8 cellular contexts compared by ENCODE assay signal in the genomic region with DNA sequence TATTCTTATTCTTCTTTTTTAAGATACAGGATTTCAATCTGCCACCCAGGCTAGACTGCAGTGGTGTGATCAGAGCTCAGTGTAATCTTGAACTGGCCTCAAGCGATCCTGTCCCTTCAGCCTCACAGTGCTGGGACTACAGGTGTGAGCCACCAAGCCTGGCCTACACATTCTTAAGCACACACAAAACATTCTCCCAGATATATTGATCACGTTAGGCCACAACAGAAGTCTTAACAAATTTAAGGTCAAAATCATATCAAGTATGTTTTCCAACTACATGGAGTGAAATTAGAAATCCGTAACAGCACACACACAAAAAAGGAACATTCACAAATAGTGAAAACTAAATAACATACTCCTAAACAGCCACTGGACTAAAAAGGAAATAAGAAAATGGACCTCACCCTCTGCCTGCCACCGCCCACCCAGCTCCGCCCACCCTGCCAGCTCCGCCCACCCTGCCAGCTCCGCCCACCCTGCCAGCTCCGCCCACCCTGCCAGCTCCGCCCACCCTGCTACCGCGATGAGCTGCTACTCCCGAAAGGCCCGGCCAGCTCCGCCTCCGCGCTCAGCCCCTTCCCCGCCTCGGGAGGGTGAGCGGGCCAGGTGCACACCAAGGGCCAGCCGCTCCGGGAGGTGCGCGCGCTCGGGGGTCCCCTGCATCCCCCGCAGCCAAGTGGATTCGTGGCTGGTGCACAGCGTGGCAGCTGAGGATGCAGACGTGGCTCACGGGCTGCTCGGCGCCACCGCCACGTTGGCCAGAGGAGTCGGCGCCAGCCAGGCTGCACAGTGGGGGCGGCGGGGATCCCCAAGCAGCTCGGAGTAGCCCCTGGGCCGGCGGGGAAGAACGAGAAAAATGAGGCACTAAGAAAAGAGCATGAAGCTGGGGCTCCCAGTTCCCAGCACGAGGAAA. TPM values are rescaled to one million over a fixed set of nuclear protein-coding genes. Genes with fewer than 3 reads are reported as not detected.
DNase-seq lines count a peak whose midpoint lies in the region; ATAC-seq and TF ChIP-seq lines count a peak whose summit lies in the region.

No MANE protein-coding gene starts in this region.

- peaks cover 24% of the 10 kb centered on the region for H3K79me1 ChIP-seq in trophoblast cell (ENCODE audit: low read length)

- DNase-seq in BJ (ENCODE audit: low read depth) (no peak), SK-N-SH (peak; percentile 93), Right ventricle myocardium inferior (ENCODE audit: missing footprints) (peak; percentile 87), trophoblast cell (peak; percentile 37 to 66), tibial artery (peak; percentile 61 to 89)

- H2BK12ac ChIP-seq in trophoblast cell (ENCODE audit: low read length), result peak overlapping the region; percentile 96

- H3K27me3 Mint-ChIP-seq in activated naive CD8-positive, alpha-beta T cell, result no peaks in the 10 kb centered on the region

- H3K4me1 ChIP-seq in SK-N-SH (ENCODE audit: control insufficient read depth in 1 of 2, insufficient read depth in 2 of 2, low read depth in 1 of 2, low read length in 1 of 2), result no peaks in the 10 kb centered on the region; a peak in 1 of 4 replicates
- peaks cover 10 to 16% of the 10 kb centered on the region in 2 experiments for H3K4me1 ChIP-seq in trophoblast cell (ENCODE audit: control insufficient read depth in 1 of 2, insufficient read depth in 2 of 2, low read length in 2 of 2)
- peaks cover 0 to 6% (median 3%) of the 10 kb centered on the region in 4 donors for H3K4me1 ChIP-seq in tibial artery

- H4K20me1 ChIP-seq in SK-N-SH (ENCODE audit: insufficient read depth), result no peaks in the 10 kb centered on the region

- H4K8ac ChIP-seq in trophoblast cell (ENCODE audit: low read depth, low read length), result peak overlapping the region; percentile 90

- TF ChIP-seq EP300 in SK-N-SH (IDR thresholded peaks at IDR 0.05; ENCODE audit: borderline replicate concordance in 1 of 2, low read depth in 1 of 2, low read length in 1 of 2), result no peak

- no peak for TF ChIP-seq RAD21 in SK-N-SH (IDR thresholded peaks at IDR 0.05; ENCODE audit: low read length)

- H3K9me2 ChIP-seq in SK-N-SH, result no peaks in the 10 kb centered on the region

- peak; percentile 80 for ATAC-seq in GM19328 (IDR thresholded peaks at IDR 0.05; ENCODE audit: unreplicated experiment)
- peak; percentile 59 for ATAC-seq in HG03457 (IDR thresholded peaks at IDR 0.05; ENCODE audit: unreplicated experiment)
- peak; percentile 94 for ATAC-seq in Right ventricle myocardium inferior

- POLR2A ChIA-PET in BJ (lab: Charles Lee), result no interaction called here
- POLR2A ChIA-PET in SK-N-SH (lab: Yijun Ruan, JAX), result interaction anchor here (0.6 to 1.3 kb wide), 3 partner anchors 11 to 91 kb away, joined by 3 to 5 read pairs (median 3); no protein-coding TSS in a partner anchor

- peak overlapping the region; percentile 66 for H2BK5ac ChIP-seq in trophoblast cell (ENCODE audit: low read depth, low read length, poor library complexity)

- H3K27me3 ChIP-seq in BJ (ENCODE audit: control insufficient read depth, insufficient read depth, low read length), result peaks cover 3% of the 10 kb centered on the region; the same call in 1 of the 2 replicates
- H3K27me3 ChIP-seq in SK-N-SH (ENCODE audit: insufficient read depth), result no peaks in the 10 kb centered on the region
- no peaks in the 10 kb centered on the region for H3K27me3 ChIP-seq in trophoblast cell (ENCODE audit: insufficient read depth, low read length)
- no peaks in the 10 kb centered on the region for H3K27me3 ChIP-seq in tibial artery

- H3K4ac ChIP-seq in trophoblast cell (ENCODE audit: low read depth, low read length), result peak overlapping the region; percentile 67

- H2AFZ ChIP-seq in SK-N-SH (ENCODE audit: low read depth) (peak overlapping the region; percentile 91), trophoblast cell (ENCODE audit: insufficient read depth, low read length, poor library complexity) (peak overlapping the region; percentile 95)

- H3F3A ChIP-seq in SK-N-SH (replicated peaks; ENCODE audit: insufficient read depth), result peaks cover 2% of the 10 kb centered on the region

- H3K9me3 ChIP-seq in SK-N-SH (no peaks in the 10 kb centered on the region), trophoblast cell (ENCODE audit: insufficient read depth, low read depth, low read length) (peaks cover 2% of the 10 kb centered on the region), tibial artery (peaks cover 0 to 16% (median 10%) of the 10 kb centered on the region in 3 donors)

- H3K27ac ChIP-seq in SK-N-SH (ENCODE audit: low read depth in 2 of 2, low read length in 1 of 2), result peak overlapping the region in 1 of 2 experiments; percentile 41; a peak in 1 of 4 replicates
- peak overlapping the region; percentile 87 for H3K27ac ChIP-seq in trophoblast cell (ENCODE audit: low read depth, low read length)
- H3K27ac ChIP-seq in tibial artery, result peak overlapping the region; percentile 48 to 66

- H3K14ac ChIP-seq in trophoblast cell (ENCODE audit: low read length), result peak overlapping the region; percentile 94

- peaks cover 16% of the 10 kb centered on the region for H3K36me3 Mint-ChIP-seq in activated naive CD8-positive, alpha-beta T cell

- H3K4me1 Mint-ChIP-seq in activated naive CD8-positive, alpha-beta T cell (ENCODE audit: low read depth), result peaks cover 21% of the 10 kb centered on the region

- no peaks in the 10 kb centered on the region for H3K79me2 ChIP-seq in SK-N-SH (ENCODE audit: insufficient read depth)
- peaks cover 4% of the 10 kb centered on the region for H3K79me2 ChIP-seq in trophoblast cell (ENCODE audit: control insufficient read depth, insufficient read depth, low read length, poor library complexity)

- H3K9ac ChIP-seq in SK-N-SH (peak overlapping the region; percentile 56), trophoblast cell (ENCODE audit: low read length) (no peak overlapping the region)

- CTCF ChIA-PET in BJ (lab: Yijun Ruan, JAX), result interaction anchor here (0.7 kb wide), 1 partner anchor 16 kb away, joined by 3 read pairs; no protein-coding TSS in a partner anchor
- CTCF ChIA-PET in SK-N-SH (lab: Yijun Ruan, JAX), result interaction anchor here (0.9 to 1.2 kb wide), 4 partner anchors 94 to 1375 kb away, joined by 3 to 6 read pairs (median 4); no protein-coding TSS in a partner anchor

- peak overlapping the region; percentile 81 for H3K4me3 Mint-ChIP-seq in activated naive CD8-positive, alpha-beta T cell

- H4K91ac ChIP-seq in trophoblast cell (ENCODE audit: low read depth, low read length), result peak overlapping the region; percentile 96

- H2AK5ac ChIP-seq in trophoblast cell (ENCODE audit: low read length), result peak overlapping the region; percentile 71

- H3K9me3 Mint-ChIP-seq in activated naive CD8-positive, alpha-beta T cell (ENCODE audit: low read depth), result peaks cover 16% of the 10 kb centered on the region

- H3K27ac Mint-ChIP-seq in activated naive CD8-positive, alpha-beta T cell, result peak overlapping the region; percentile 35

- peak overlapping the region; percentile 84 for H3K18ac ChIP-seq in trophoblast cell (ENCODE audit: low read length)

- no peak overlapping the region for H3K23ac ChIP-seq in trophoblast cell (ENCODE audit: low read length)

- intact Hi-C loops in Right ventricle myocardium inferior (cut with DNase I), result no loop called here
- intact Hi-C loops in tibial artery (cut with DNase I; ENCODE audit: low total_unique reads), result no loop called here

- peak overlapping the region; percentile 76 for H4K12ac ChIP-seq in trophoblast cell (ENCODE audit: low read depth, low read length)

- TF ChIP-seq CTCF in BJ (IDR thresholded peaks at IDR 0.05; ENCODE audit: insufficient read depth, low read depth, low read length) (no peak), SK-N-SH (IDR thresholded peaks at IDR 0.05) (no peak), tibial artery (IDR thresholded peaks at IDR 0.05) (no peak)

- H3K36me3 ChIP-seq in BJ (ENCODE audit: control insufficient read depth, insufficient read depth, low read length) (no peaks in the 10 kb centered on the region), SK-N-SH (replicated peaks in 1 of 2; ENCODE audit: control insufficient read depth in 1 of 2, insufficient read depth in 2 of 2, low read length in 1 of 2) (no peaks in the 10 kb centered on the region), trophoblast cell (ENCODE audit: control insufficient read depth in 1 of 2, insufficient read depth in 2 of 2, low read length in 2 of 2) (peaks cover 1 to 2% of the 10 kb centered on the region in 2 experiments), tibial artery (no peaks in the 10 kb centered on the region)

- H3K4me3 ChIP-seq in BJ (ENCODE audit: low read depth, low read length) (peak overlapping the region; percentile 78), SK-N-SH (ENCODE audit: low read depth in 2 of 2, low read length in 1 of 2) (peak overlapping the region; percentile 58 to 61), trophoblast cell (ENCODE audit: low read depth, low read length) (peak overlapping the region; percentile 78), tibial artery (peak overlapping the region; percentile 59 to 62)

- peak overlapping the region; percentile 88 for H2BK120ac ChIP-seq in trophoblast cell (ENCODE audit: insufficient read depth, low read length, poor library complexity)

- WGBS in SK-N-SH (ENCODE audit: low lambda C conversion rate), result 18% methylated on average over 32 of the region's 43 CpGs
- WGBS in trophoblast cell (ENCODE audit: extremely low coverage, insufficient coverage, insufficient read length), result no CpG with 5 or more reads among the region's 43 CpGs

- H3K4me2 ChIP-seq in SK-N-SH, result peak overlapping the region; percentile 74
- H3K4me2 ChIP-seq in trophoblast cell (ENCODE audit: low read length), result peak overlapping the region; percentile 67

TF ChIP-seq in SK-N-SH, 30 proteins besides CTCF, POLR2A, EP300 and RAD21 (continues in another document):
- no peak for TF ChIP-seq JUND (IDR thresholded peaks at IDR 0.05)
- TF ChIP-seq, protein P1, sequence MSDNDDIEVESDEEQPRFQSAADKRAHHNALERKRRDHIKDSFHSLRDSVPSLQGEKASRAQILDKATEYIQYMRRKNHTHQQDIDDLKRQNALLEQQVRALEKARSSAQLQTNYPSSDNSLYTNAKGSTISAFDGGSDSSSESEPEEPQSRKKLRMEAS (IDR thresholded peaks at IDR 0.05; ENCODE audit: low read depth), result peak; percentile 46; the same call in 1 of the 2 replicates
- TF ChIP-seq CHD2 (IDR thresholded peaks at IDR 0.05; ENCODE audit: low read length, partially characterized antibody), result peak; percentile 93

RNA-seq across cellular contexts. Expression of a gene that starts 41.2 kb away (rescaled TPM):
- polyA plus RNA-seq in BJ (2011; rRNA removed), result 2.1 and 5.8 TPM in 2 replicates
- polyA minus RNA-seq in BJ (2011; rRNA and poly(A)+ RNA removed), result 2.8 and 2.9 TPM in 2 replicates
- 3.5 TPM in 2 replicates for polyA plus RNA-seq in SK-N-SH (2012; rRNA removed)
- polyA plus RNA-seq in SK-N-SH (2012; cell fraction: cytosol; rRNA removed), result 4.9 and 7.4 TPM in 2 replicates
- 1.8 and 2.1 TPM in 2 replicates for polyA plus RNA-seq in SK-N-SH (2012; cell fraction: nucleus; rRNA removed)
- total RNA-seq in Right ventricle myocardium inferior, result 13.6 TPM
- polyA plus RNA-seq in trophoblast cell (2013), result 30.3 and 33.4 TPM in 2 replicates

RNA-seq across cellular contexts. Expression of a gene that starts 41.6 kb away (rescaled TPM):
- polyA plus RNA-seq in BJ (2011; rRNA removed) (0.04 and 0.10 TPM in 2 replicates), SK-N-SH (2012; rRNA removed) (0.05 and 0.15 TPM in 2 replicates)
- not detected in 2 replicates for polyA minus RNA-seq in BJ (2011; rRNA and poly(A)+ RNA removed)
- 0.07 and 0.10 TPM in 2 replicates for polyA plus RNA-seq in SK-N-SH (2012; cell fraction: cytosol; rRNA removed)
- 0.14 and 0.45 TPM in 2 replicates for polyA plus RNA-seq in SK-N-SH (2012; cell fraction: nucleus; rRNA removed)
- total RNA-seq in Right ventricle myocardium inferior, result 261 TPM
- polyA plus RNA-seq in trophoblast cell (2013), result 1.8 and 2.2 TPM in 2 replicates
